8 cellular contexts compared by ENCODE assay signal in the genomic region with DNA sequence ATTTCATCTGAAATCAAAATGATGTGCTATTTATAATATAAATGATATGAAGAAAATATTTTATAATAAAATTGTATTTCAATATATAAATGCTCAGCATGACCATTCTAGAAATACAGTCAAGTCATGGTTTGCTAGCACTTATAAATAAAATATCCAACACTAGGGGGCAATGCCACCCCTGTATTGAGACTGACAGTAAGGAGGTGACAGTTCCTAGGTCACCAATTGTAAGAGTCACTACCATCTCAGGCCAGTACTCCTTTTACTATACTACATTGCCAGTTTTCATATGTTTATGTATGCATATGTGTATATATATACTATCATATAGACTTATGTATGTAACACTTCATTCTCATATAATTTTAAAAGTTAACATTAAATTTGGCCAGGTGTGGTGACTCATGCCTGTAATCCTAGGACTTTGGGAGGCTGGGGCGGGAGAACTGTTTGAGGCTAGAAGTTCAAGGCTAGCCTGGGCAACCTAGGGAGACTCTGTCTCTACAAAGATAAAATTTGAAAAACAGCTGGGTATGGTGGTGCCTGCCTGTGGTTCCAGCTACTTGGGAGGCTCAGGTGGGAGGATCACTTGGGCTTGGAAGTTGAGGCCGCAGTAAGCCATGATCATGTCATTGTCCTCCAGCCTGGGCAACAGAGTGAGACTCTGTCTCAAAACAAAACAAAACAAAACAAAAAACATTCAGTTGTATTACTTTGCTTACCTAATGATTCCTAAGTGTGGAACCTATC. TPM values are rescaled to one million over a fixed set of nuclear protein-coding genes. Genes with fewer than 3 reads are reported as not detected.
DNase-seq lines count a peak whose midpoint lies in the region; ATAC-seq lines count a peak whose summit lies in the region.

No MANE protein-coding gene starts in this region.

- H3K27me3 Mint-ChIP-seq in activated naive CD4-positive, alpha-beta T cell treated with anti-CD3 and anti-CD28 coated beads, Interleukin-2, amount 10 ng/mL, durations not matched to agents 7 days and 5 days = no peaks in the 10 kb centered on the region

- H3K36me3 Mint-ChIP-seq in activated naive CD4-positive, alpha-beta T cell treated with anti-CD3 and anti-CD28 coated beads, Interleukin-2, amount 10 ng/mL, durations not matched to agents 7 days and 5 days = peaks cover 2% of the 10 kb centered on the region

- H3K4me1 Mint-ChIP-seq in activated naive CD4-positive, alpha-beta T cell treated with anti-CD3 and anti-CD28 coated beads, Interleukin-2, amount 10 ng/mL, durations not matched to agents 7 days and 5 days = peaks cover 5% of the 10 kb centered on the region

- H3K27ac Mint-ChIP-seq in activated naive CD4-positive, alpha-beta T cell treated with anti-CD3 and anti-CD28 coated beads, Interleukin-2, amount 10 ng/mL, durations not matched to agents 7 days and 5 days = no peak overlapping the region

- CTCF ChIA-PET in activated naive CD4-positive, alpha-beta T cell treated with anti-CD3 and anti-CD28 coated beads, Interleukin-2, amount 10 ng/mL, durations not matched to agents 7 days and 5 days (lab: Charles Lee) = interaction anchor here (1.2 kb wide), 1 partner anchor 58 kb away, joined by 3 read pairs; no protein-coding TSS in a partner anchor

- no peaks in the 10 kb centered on the region for H3K9me3 Mint-ChIP-seq in activated naive CD4-positive, alpha-beta T cell treated with anti-CD3 and anti-CD28 coated beads, Interleukin-2, amount 10 ng/mL, durations not matched to agents 7 days and 5 days

- ATAC-seq in GM19035 (IDR thresholded peaks at IDR 0.05; ENCODE audit: unreplicated experiment) (peak; percentile 28), HG03457 (IDR thresholded peaks at IDR 0.05; ENCODE audit: unreplicated experiment) (peak; percentile 30)

- peak; percentile 76 for DNase-seq in DMS153 treated with DMSO at 0.1 percent for 48 hours (lab: John Stamatoyannopoulos, UW; ENCODE audit: unreplicated experiment)
- DNase-seq in NCI-H460 (ENCODE audit: extremely low read depth, low read depth) = peak; percentile 87
- peak; percentile 39 for DNase-seq in activated naive CD4-positive, alpha-beta T cell treated with anti-CD3 and anti-CD28 coated beads, Interleukin-2, amount 10 ng/mL, durations not matched to agents 7 days and 5 days
- DNase-seq in iris pigment epithelial cell (ENCODE audit: low read depth) = peak; percentile 73
- no peak for DNase-seq in kidney glomerular epithelial cell (lab: John Stamatoyannopoulos, UW)
- DNase-seq in amniotic stem cell (lab: John Stamatoyannopoulos, UW) = no peak

- no peak overlapping the region for H3K4me3 Mint-ChIP-seq in activated naive CD4-positive, alpha-beta T cell treated with anti-CD3 and anti-CD28 coated beads, Interleukin-2, amount 10 ng/mL, durations not matched to agents 7 days and 5 days

RNA-seq across cellular contexts. Expression of gene CNOT4, which starts 2.4 kb away (rescaled TPM):
- total RNA-seq in NCI-H460 (2014; rRNA removed; shearing (Covaris generic)) = 15.2 and 15.3 TPM in 2 replicates
- polyA plus RNA-seq in NCI-H460 (2014; cell fraction: nucleus; rRNA removed) = 3.3 and 4.0 TPM in 2 replicates

RNA-seq across cellular contexts. Expression of gene NUP205, which starts 45.4 kb away (rescaled TPM):
- total RNA-seq in NCI-H460 (2014; rRNA removed; shearing (Covaris generic)) = 102 and 103 TPM in 2 replicates
- 94.2 and 161 TPM in 2 replicates for polyA plus RNA-seq in NCI-H460 (2014; cell fraction: nucleus; rRNA removed)

Comparison
In these comparisons a context has a peak if more than half of its experiments do, and no peak if none do; other contexts are left out.
1. DNase-seq: peak in DMS153 treated with DMSO at 0.1 percent for 48 hours (single experiment), NCI-H460 (single experiment), activated naive CD4-positive, alpha-beta T cell treated with anti-CD3 and anti-CD28 coated beads, Interleukin-2, amount 10 ng/mL, durations not matched to agents 7 days and 5 days (single experiment) and iris pigment epithelial cell (single experiment); none in kidney glomerular epithelial cell (single experiment) and amniotic stem cell (single experiment).